ENCODE assay signal across 8 cellular contexts in the genomic region with DNA sequence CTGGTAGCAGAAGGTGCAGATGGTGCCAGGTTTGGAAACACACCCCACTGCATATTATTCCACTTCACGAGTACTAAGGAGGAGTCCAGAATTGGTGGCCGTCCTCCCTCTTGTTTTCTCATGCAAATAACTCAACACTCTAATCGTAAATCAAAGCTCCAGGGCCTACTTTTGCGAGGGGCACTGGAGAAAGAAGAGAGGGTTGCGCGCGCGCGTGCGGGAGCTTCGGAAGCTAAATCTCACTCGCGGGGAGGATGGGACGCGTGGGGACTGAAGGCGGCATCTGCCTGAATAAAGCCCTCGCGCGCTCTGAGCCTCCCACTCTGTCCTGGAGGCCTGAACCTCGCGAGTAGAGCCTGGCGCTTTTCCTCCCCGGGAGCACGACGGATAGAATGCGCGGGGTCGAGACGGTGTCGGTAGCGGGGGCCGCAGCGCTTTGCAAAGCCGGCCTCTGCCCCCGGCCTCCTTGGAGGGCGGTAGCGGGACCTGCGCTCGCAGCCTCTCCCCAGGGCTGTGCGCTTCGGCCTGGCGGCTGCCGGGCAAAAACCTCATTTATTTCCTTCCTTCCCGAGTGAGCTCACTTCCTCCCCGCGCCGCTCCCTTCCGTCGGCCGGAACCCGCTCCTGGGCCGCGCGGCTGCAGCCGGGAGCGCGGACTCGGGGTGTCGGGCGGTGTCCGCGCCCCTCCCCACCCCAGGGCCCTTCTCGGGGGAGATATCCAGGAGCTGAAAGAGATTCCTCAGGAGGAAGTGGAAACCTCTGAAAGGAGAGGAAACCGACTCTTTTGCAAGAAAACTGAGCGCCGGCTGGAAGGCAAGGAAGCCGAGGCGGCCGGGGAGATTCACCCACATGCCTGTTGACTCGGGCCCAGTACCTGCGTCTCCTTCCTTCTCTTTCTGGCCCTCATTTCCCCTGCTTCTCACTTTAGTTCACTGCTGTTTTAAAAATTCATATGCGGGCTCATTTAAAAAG. TPM values are rescaled to one million over a fixed set of nuclear protein-coding genes. Genes with fewer than 3 reads are reported as not detected.
DNase-seq lines count a peak whose midpoint lies in the region; ATAC-seq, FAIRE-seq and TF ChIP-seq lines count a peak whose summit lies in the region.

No MANE protein-coding gene starts in this region.

- no peaks in the 10 kb centered on the region for H3K9me3 Mint-ChIP-seq in activated CD4-positive, alpha-beta T cell treated with anti-CD3 and anti-CD28 coated beads for 36 hours (ENCODE audit: low read depth)
- peaks cover 4% of the 10 kb centered on the region for H3K9me3 Mint-ChIP-seq in nephron progenitor cell

- dilution Hi-C loops in endothelial cell of umbilical vein (cut with MboI; ENCODE audit: extremely low pct_ligation_motif_present, low sequenced_read_pairs), result no loop called here

- H3K9ac ChIP-seq in HUES6 (ENCODE audit: low read length) (peak overlapping the region; percentile 31), endothelial cell of umbilical vein (replicated peaks; ENCODE audit: extremely low read depth, insufficient read depth, low read length) (no peak overlapping the region), PC-3 (ENCODE audit: low read length) (no peak overlapping the region)

- H3K36me3 ChIP-seq in HUES6 (ENCODE audit: control insufficient read depth, insufficient read depth, low read length) (no peaks in the 10 kb centered on the region), endothelial cell of umbilical vein (ENCODE audit: control insufficient read depth in 2 of 2, extremely low read depth in 1 of 2, insufficient read depth in 2 of 2, low read length in 2 of 2) (no peaks in the 10 kb centered on the region), PC-3 (ENCODE audit: low read depth, low read length) (no peaks in the 10 kb centered on the region)

- H3K36me3 Mint-ChIP-seq in activated CD4-positive, alpha-beta T cell treated with anti-CD3 and anti-CD28 coated beads for 36 hours (ENCODE audit: low read depth), result peaks cover 7% of the 10 kb centered on the region
- H3K36me3 Mint-ChIP-seq in nephron progenitor cell (ENCODE audit: low read depth), result no peaks in the 10 kb centered on the region

- H3K27ac ChIP-seq in HUES6 (ENCODE audit: low read depth, low read length), result no peak overlapping the region
- no peak overlapping the region for H3K27ac ChIP-seq in endothelial cell of umbilical vein (ENCODE audit: insufficient read depth, low read depth, low read length)
- no peak overlapping the region for H3K27ac ChIP-seq in PC-3 (ENCODE audit: low read length)

- DNase-seq in activated CD4-positive, alpha-beta T cell treated with anti-CD3 and anti-CD28 coated beads for 36 hours, result peak; percentile 47
- no peak for DNase-seq in activated CD4-positive, alpha-beta T cell treated with anti-CD3 and anti-CD28 coated beads for 4 hours
- DNase-seq in endothelial cell of umbilical vein (ENCODE audit: low read depth, low spot score), result no peak
- DNase-seq in nephron progenitor cell, result peak; percentile 53
- no peak for DNase-seq in KG1 (lab: John Stamatoyannopoulos, UW)
- no peak for DNase-seq in PC-3
- DNase-seq in NCI-H2081 treated with DMSO at 0.1 percent for 48 hours (lab: John Stamatoyannopoulos, UW), result no peak

- H3K27me3 Mint-ChIP-seq in activated CD4-positive, alpha-beta T cell treated with anti-CD3 and anti-CD28 coated beads for 36 hours, result peaks cover 75% of the 10 kb centered on the region
- peaks cover 100% of the 10 kb centered on the region for H3K27me3 Mint-ChIP-seq in nephron progenitor cell (ENCODE audit: low read depth, poor library complexity)

- H3K4me1 Mint-ChIP-seq in activated CD4-positive, alpha-beta T cell treated with anti-CD3 and anti-CD28 coated beads for 36 hours, result peaks cover 33% of the 10 kb centered on the region
- H3K4me1 Mint-ChIP-seq in nephron progenitor cell, result peaks cover 19% of the 10 kb centered on the region

- H4K20me1 ChIP-seq in endothelial cell of umbilical vein (replicated peaks; ENCODE audit: control insufficient read depth, extremely low read depth, insufficient read depth, low read length), result no peaks in the 10 kb centered on the region
- H4K20me1 ChIP-seq in PC-3 (ENCODE audit: low read length), result no peaks in the 10 kb centered on the region

- peak overlapping the region; percentile 33 for H3K4me2 ChIP-seq in endothelial cell of umbilical vein (ENCODE audit: insufficient read depth, low read length)
- H3K4me2 ChIP-seq in PC-3 (ENCODE audit: low read length), result no peak overlapping the region

- BruUV-seq in endothelial cell of umbilical vein (replicated peaks; lab: Mats Ljungman, UMichigan), result no TSS peak
- BruUV-seq in PC-3 (replicated peaks; lab: Mats Ljungman, UMichigan), result no TSS peak

- H3K79me2 ChIP-seq in endothelial cell of umbilical vein (ENCODE audit: control insufficient read depth, insufficient read depth, low read length) (no peaks in the 10 kb centered on the region), PC-3 (ENCODE audit: low read length) (no peaks in the 10 kb centered on the region)

- H3K9me2 ChIP-seq in PC-3 (replicated peaks; ENCODE audit: low read length), result no peaks in the 10 kb centered on the region

- no peaks in the 10 kb centered on the region for H3K9me1 ChIP-seq in endothelial cell of umbilical vein (replicated peaks; ENCODE audit: control insufficient read depth, extremely low read depth, insufficient read depth, low read length)

- peak overlapping the region; percentile 8 for H2AFZ ChIP-seq in endothelial cell of umbilical vein (ENCODE audit: low read depth, low read length)
- no peak overlapping the region for H2AFZ ChIP-seq in PC-3 (ENCODE audit: low read length)

- CTCF ChIA-PET in activated CD4-positive, alpha-beta T cell treated with anti-CD3 and anti-CD28 coated beads for 36 hours (lab: Charles Lee), result interaction anchor here (0.6 to 0.8 kb wide), 2 partner anchors 438 to 649 kb away, joined by 4 to 5 read pairs; no protein-coding TSS in a partner anchor
- CTCF ChIA-PET in endothelial cell of umbilical vein (lab: Charles Lee), result interaction anchor here (0.7 to 2.0 kb wide), 2 partner anchors 15 to 89 kb away, joined by 5 to 6 read pairs; no protein-coding TSS in a partner anchor
- CTCF ChIA-PET in PC-3 (lab: Charles Lee), result no interaction called here

- no peak overlapping the region for H3K27ac Mint-ChIP-seq in activated CD4-positive, alpha-beta T cell treated with anti-CD3 and anti-CD28 coated beads for 36 hours
- H3K27ac Mint-ChIP-seq in nephron progenitor cell, result no peak overlapping the region

- H3K4me3 ChIP-seq in HUES6 (ENCODE audit: low read depth, low read length) (peak overlapping the region; percentile 57), endothelial cell of umbilical vein (replicated peaks in 1 of 3; ENCODE audit: insufficient read depth in 1 of 3, low read depth in 1 of 3, low read length in 3 of 3) (peak overlapping the region in 1 of 3 experiments; percentile 23), PC-3 (ENCODE audit: low read length) (no peak overlapping the region)

- peaks cover 100% of the 10 kb centered on the region for H3K27me3 ChIP-seq in HUES6 (ENCODE audit: control insufficient read depth, insufficient read depth, low read length)
- H3K27me3 ChIP-seq in endothelial cell of umbilical vein (ENCODE audit: control insufficient read depth in 2 of 2, insufficient read depth in 2 of 2, low read length in 2 of 2), result peaks cover 79 to 96% of the 10 kb centered on the region in 2 experiments
- no peaks in the 10 kb centered on the region for H3K27me3 ChIP-seq in PC-3 (ENCODE audit: low read length)

- H3K9me3 ChIP-seq in HUES6 (ENCODE audit: control insufficient read depth, insufficient read depth, low read depth, low read length), result no peaks in the 10 kb centered on the region
- H3K9me3 ChIP-seq in endothelial cell of umbilical vein (replicated peaks; ENCODE audit: control insufficient read depth, insufficient read depth, low read length), result no peaks in the 10 kb centered on the region
- H3K9me3 ChIP-seq in PC-3 (ENCODE audit: low read length), result no peaks in the 10 kb centered on the region

- no peaks in the 10 kb centered on the region for H3F3A ChIP-seq in PC-3 (ENCODE audit: low read length, unreplicated experiment)

- no peak for TF ChIP-seq CTCF in endothelial cell of umbilical vein (IDR thresholded peaks at IDR 0.05; ENCODE audit: extremely low read depth in 1 of 2, insufficient read depth in 1 of 2, low read depth in 1 of 2, low read length in 2 of 2)
- no peak for TF ChIP-seq CTCF in nephron progenitor cell (IDR thresholded peaks at IDR 0.05)
- TF ChIP-seq CTCF in PC-3 (conservative IDR thresholded peaks at IDR 0.05; ENCODE audit: low read depth, low read length), result no peak

- FAIRE-seq in endothelial cell of umbilical vein (lab: Jason Lieb, UNC), result peak; percentile 12

- POLR2A ChIA-PET in activated CD4-positive, alpha-beta T cell treated with anti-CD3 and anti-CD28 coated beads for 36 hours (lab: Charles Lee), result no interaction called here
- POLR2A ChIA-PET in endothelial cell of umbilical vein (lab: Charles Lee) (no interaction called here), PC-3 (lab: Charles Lee; ENCODE audit: unreplicated experiment) (no interaction called here)

- H3K4me3 Mint-ChIP-seq in activated CD4-positive, alpha-beta T cell treated with anti-CD3 and anti-CD28 coated beads for 36 hours, result peak overlapping the region; percentile 69
- H3K4me3 Mint-ChIP-seq in nephron progenitor cell, result peak overlapping the region; percentile 84

- H3K4me1 ChIP-seq in HUES6 (ENCODE audit: control insufficient read depth, insufficient read depth, low read length) (peaks cover 28% of the 10 kb centered on the region), endothelial cell of umbilical vein (ENCODE audit: control insufficient read depth, extremely low read depth, insufficient read depth, low read length) (peaks cover 14% of the 10 kb centered on the region), PC-3 (ENCODE audit: insufficient read depth, low read length) (no peaks in the 10 kb centered on the region)

- TF ChIP-seq POLR2A in endothelial cell of umbilical vein (IDR thresholded peaks at IDR 0.05; ENCODE audit: low read depth, low read length), result no peak

- intact Hi-C loops in activated CD4-positive, alpha-beta T cell treated with anti-CD3 and anti-CD28 coated beads for 36 hours (cut with DNase I, micrococcal nuclease), result loop anchor here (5.0 to 10.0 kb wide), 4 partner anchors 243 to 775 kb away; a partner anchor contains a TSS
- intact Hi-C loops in endothelial cell of umbilical vein (cut with micrococcal nuclease), result no loop called here
- intact Hi-C loops in PC-3 (cut with micrococcal nuclease), result loop anchor here (5.0 kb wide), 1 partner anchor 613 kb away; no protein-coding TSS in a partner anchor

- ATAC-seq in activated CD4-positive, alpha-beta T cell treated with anti-CD3 and anti-CD28 coated beads for 36 hours, result peak; percentile 28
- no peak for ATAC-seq in PC-3

RNA-seq across cellular contexts. Expression of a gene that starts 20.7 kb away (rescaled TPM):
- not detected for total RNA-seq in activated CD4-positive, alpha-beta T cell treated with anti-CD3 and anti-CD28 coated beads for 36 hours
- total RNA-seq in endothelial cell of umbilical vein (not detected in 2 replicates), PC-3 (2014; rRNA removed) (not detected in 2 replicates)
- polyA plus RNA-seq in endothelial cell of umbilical vein, result not detected in 2 replicates
- not detected in 2 replicates for polyA plus RNA-seq in endothelial cell of umbilical vein (2011; cell fraction: cytosol; rRNA removed)
- not detected in 2 replicates for polyA plus RNA-seq in endothelial cell of umbilical vein (2011; cell fraction: nucleus; rRNA removed)
- polyA plus RNA-seq in endothelial cell of umbilical vein (2012), result not detected in 2 replicates
- polyA minus RNA-seq in endothelial cell of umbilical vein, result not detected in 2 replicates
- polyA minus RNA-seq in endothelial cell of umbilical vein (2011; cell fraction: cytosol; rRNA and poly(A)+ RNA removed), result not detected
- polyA minus RNA-seq in endothelial cell of umbilical vein (2011; cell fraction: nucleus; rRNA and poly(A)+ RNA removed), result not detected in 2 replicates

Comparison
In these comparisons a context has a peak if more than half of its experiments do, and no peak if none do; other contexts are left out.
1. DNase-seq: peak in activated CD4-positive, alpha-beta T cell treated with anti-CD3 and anti-CD28 coated beads for 36 hours (single experiment) and nephron progenitor cell (single experiment); none in activated CD4-positive, alpha-beta T cell treated with anti-CD3 and anti-CD28 coated beads for 4 hours (0 of 2), endothelial cell of umbilical vein (single experiment), KG1 (single experiment), PC-3 (single experiment) and NCI-H2081 treated with DMSO at 0.1 percent for 48 hours (single experiment).